ENCODE assay signal across 8 cellular contexts in genomic region chr5:81778642-81779041, GRCh38. TPM values are rescaled to one million over a fixed set of nuclear protein-coding genes. Genes with fewer than 3 reads are reported as not detected.
DNase-seq lines count a peak whose midpoint lies in the region; ATAC-seq and TF ChIP-seq lines count a peak whose summit lies in the region.

No MANE protein-coding gene starts in this region.

- H3K27ac Mint-ChIP-seq in GM23338: no peak overlapping the region
- H3K27ac Mint-ChIP-seq in T-cell: peak overlapping the region; percentile 96 to 99

- POLR2A ChIA-PET in T-cell (lab: Charles Lee): interaction anchor here (0.9 to 1.5 kb wide), 5 partner anchors 19 to 62 kb away, joined by 3 to 12 read pairs (median 4); partner anchors contain the start of gene SSBP2 (in 2 of the 2)

- no peak overlapping the region for H3K27ac ChIP-seq in GM23338 (ENCODE audit: low read depth)

- ATAC-seq in GM23338 (no peak), T-cell (replicated peaks in 1 of 4) (peak in 3 of 4 experiments; percentile 40 to 51 (median 46)), sciatic nerve (peak; percentile 47), GM19463 (IDR thresholded peaks at IDR 0.05; ENCODE audit: unreplicated experiment) (no peak), GM21423 (IDR thresholded peaks at IDR 0.05; ENCODE audit: unreplicated experiment) (no peak), HG03460 (IDR thresholded peaks at IDR 0.05; ENCODE audit: unreplicated experiment) (no peak)

- DNase-seq in GM23338 (ENCODE audit: low spot score): no peak
- no peak for DNase-seq in T-cell
- DNase-seq in fibroblast of the aortic adventitia (ENCODE audit: low read depth): peak; percentile 51
- no peak for DNase-seq in sciatic nerve (ENCODE audit: low spot score)
- DNase-seq in NCI-H146 treated with DMSO at 0.1 percent for 48 hours (lab: John Stamatoyannopoulos, UW; ENCODE audit: unreplicated experiment): no peak

- H3K9me2 ChIP-seq in GM23338 (ENCODE audit: insufficient read depth): no peaks in the 10 kb centered on the region

- peak overlapping the region; percentile 98 for H2AFZ ChIP-seq in GM23338

- H3K4me2 ChIP-seq in GM23338: 0 out of 2 replicates have a peak overlapping the region, but pooled peaks have one; percentile 3

- H3K36me3 ChIP-seq in GM23338 (ENCODE audit: insufficient read depth): no peaks in the 10 kb centered on the region

- H4K20me1 ChIP-seq in GM23338 (replicated peaks; ENCODE audit: insufficient read depth): no peaks in the 10 kb centered on the region

- H3K4me1 Mint-ChIP-seq in GM23338: peaks cover 15% of the 10 kb centered on the region
- peaks cover 24 to 30% (median 26%) of the 10 kb centered on the region in 3 donors for H3K4me1 Mint-ChIP-seq in T-cell

- no peaks in the 10 kb centered on the region for H3K79me2 ChIP-seq in GM23338 (replicated peaks; ENCODE audit: insufficient read depth)

- no peaks in the 10 kb centered on the region for H3K27me3 ChIP-seq in GM23338 (ENCODE audit: insufficient read depth)

- H3K27me3 Mint-ChIP-seq in GM23338 (ENCODE audit: insufficient read depth, low read depth, poor library complexity) (peaks cover 4% of the 10 kb centered on the region), T-cell (no peaks in the 10 kb centered on the region)

- CTCF ChIA-PET in T-cell (lab: Charles Lee): interaction anchor here (0.5 to 2.4 kb wide), 4 partner anchors 16 to 386 kb away, joined by 3 to 7 read pairs (median 4); no protein-coding TSS in a partner anchor

- H3F3A ChIP-seq in GM23338 (replicated peaks; ENCODE audit: low read depth): no peaks in the 10 kb centered on the region

- no peak for TF ChIP-seq CTCF in GM23338 (conservative IDR thresholded peaks at IDR 0.05; ENCODE audit: low read depth in 2 of 2)
- no peak for TF ChIP-seq CTCF in fibroblast of the aortic adventitia (IDR thresholded peaks at IDR 0.05; ENCODE audit: insufficient read depth, low read length)

- H3K4me3 ChIP-seq in GM23338: no peak overlapping the region
- H3K4me3 ChIP-seq in fibroblast of the aortic adventitia (ENCODE audit: low read depth, low read length): no peak overlapping the region

- H3K36me3 Mint-ChIP-seq in GM23338 (ENCODE audit: low read depth): no peaks in the 10 kb centered on the region
- no peaks in the 10 kb centered on the region for H3K36me3 Mint-ChIP-seq in T-cell

- H3K9me3 Mint-ChIP-seq in GM23338 (no peaks in the 10 kb centered on the region), T-cell (peaks cover 0 to 4% (median 0%) of the 10 kb centered on the region in 3 donors)

- peaks cover 9% of the 10 kb centered on the region; the same call in 1 of the 2 replicates for H3K4me1 ChIP-seq in GM23338 (ENCODE audit: insufficient read depth)

- H3K4me3 Mint-ChIP-seq in GM23338: no peak overlapping the region
- H3K4me3 Mint-ChIP-seq in T-cell: peak overlapping the region; percentile 81 to 86 (median 83)

- intact Hi-C loops in sciatic nerve (cut with DNase I): no loop called here

TF ChIP-seq in GM23338, 12 proteins besides CTCF, POLR2A, EP300 and RAD21 (continues in another document):
- TF ChIP-seq REST (IDR thresholded peaks at IDR 0.05; ENCODE audit: unreplicated experiment) (no peak), EZH2phosphoT487 (IDR thresholded peaks at IDR 0.05; ENCODE audit: unreplicated experiment) (no peak), CREB1 (CRISPR knock-in tag; IDR thresholded peaks at IDR 0.05; ENCODE audit: low read depth) (no peak), NANOG (IDR thresholded peaks at IDR 0.05; ENCODE audit: borderline replicate concordance) (no peak), ZNF114 (CRISPR knock-in tag; IDR thresholded peaks at IDR 0.05) (no peak), JUNB (IDR thresholded peaks at IDR 0.05; ENCODE audit: unreplicated experiment) (no peak), ZNF462 (CRISPR knock-in tag; IDR thresholded peaks at IDR 0.05) (no peak), ZNF331 (CRISPR knock-in tag; IDR thresholded peaks at IDR 0.05; ENCODE audit: low read depth) (no peak), POLR2AphosphoS5 (IDR thresholded peaks at IDR 0.05; ENCODE audit: low read depth) (no peak), STAT1 (IDR thresholded peaks at IDR 0.05; ENCODE audit: unreplicated experiment) (no peak)

RNA-seq across cellular contexts. Expression of gene SSBP2, which starts 27.7 kb away (rescaled TPM):
- 20.4 and 21.5 TPM in 2 replicates for total RNA-seq in GM23338 (2014; rRNA removed; shearing (Covaris generic))
- 19.6 and 24.7 TPM in 2 replicates for polyA plus RNA-seq in GM23338 (2016; fragmentation: Nextera tagmentation; extraction: Ambion mirVana)
- total RNA-seq in T-cell: 10 to 100 TPM; 31.1 to 44.9 (median 35.8) TPM
- total RNA-seq in fibroblast of the aortic adventitia (ENCODE audit: low replicate concordance): 11.3 and 34.3 TPM in 2 replicates
- total RNA-seq in sciatic nerve: 131 TPM

Comparison
In these comparisons a context has a peak if more than half of its experiments do, and no peak if none do; other contexts are left out.
1. ATAC-seq: peak in T-cell (3 of 4) and sciatic nerve (single experiment); none in GM23338 (single experiment), GM19463 (single experiment), GM21423 (single experiment) and HG03460 (single experiment).